Comparison of ENCODE assay signal across 18 cellular contexts in genomic region chr10:83881647-83882046, GRCh38.
DNase-seq lines count a peak whose midpoint lies in the region; ATAC-seq and TF ChIP-seq lines count a peak whose summit lies in the region.
"Had no signal": no experiment of that assay in that cellular context is flagged by ENCODE, and none has a peak within 500 bp of the region (broad histone marks: within the 10 kb centered on the region; RNA-seq: fewer than 3 reads in every experiment).

No MANE protein-coding gene starts in this region.

- H3K4me3 ChIP-seq in astrocyte of the cerebellum (ENCODE audit: low read depth, low read length), result no peak overlapping the region
- H3K4me3 ChIP-seq: gastrocnemius medialis, GM12878, GM23338 had no signal

- ATAC-seq in HG03280 (IDR thresholded peaks at IDR 0.05; ENCODE audit: unreplicated experiment), result no peak
- no peak for ATAC-seq in HG02571 (IDR thresholded peaks at IDR 0.05; ENCODE audit: unreplicated experiment)
- no peak for ATAC-seq in HG03108 (IDR thresholded peaks at IDR 0.05; ENCODE audit: unreplicated experiment)
- ATAC-seq: activated T-helper 17 cell treated with anti-CD3 and anti-CD28 coated beads, Interleukin-2, amount 50 U/mL, for 72 hours; CD8-positive, alpha-beta T cell; GM12878; GM23338 had no signal

- peak overlapping the region; percentile 50; the same call in 1 of the 2 replicates for H3K27ac ChIP-seq in C4-2B
- H3K27ac ChIP-seq: gastrocnemius medialis, KMS-11 had no signal

- TF ChIP-seq CTCF in C4-2B (conservative IDR thresholded peaks at IDR 0.05) (no peak), astrocyte of the cerebellum (IDR thresholded peaks at IDR 0.05; ENCODE audit: low read depth, low read length, missing control alignments) (no peak)

- DNase-seq in NCI-H1105 treated with DMSO at 0.1 percent for 48 hours (lab: John Stamatoyannopoulos, UW) (peak; percentile 62), astrocyte of the cerebellum (ENCODE audit: low read depth) (peak; percentile 13), inferior parietal cortex (ENCODE audit: extremely low spot score) (peak; percentile 60), NCI-H2227 treated with DMSO at 0.1 percent for 48 hours (lab: John Stamatoyannopoulos, UW) (no peak)
- DNase-seq: ACHN; activated B cell treated with CpG ODN at 0.5 μM for 24 hours; CD8-positive, alpha-beta T cell; cortex of kidney; gastrocnemius medialis; stimulated activated CD4-positive, alpha-beta T cell treated with anti-CD3 and anti-CD28 coated beads, Interleukin-2, amount 100 ng/mL, for 24 hours had no signal

- in situ Hi-C loops in astrocyte of the cerebellum (cut with HindIII; ENCODE audit: low sequenced_read_pairs), result no loop called here
